Comparison of ENCODE assay signal across 8 cellular contexts in genomic region chr11:31958086-31958735, GRCh38.
A peak's percentile ranks its signal among the peaks of the same experiment; 100 is the strongest.
DNase-seq lines count a peak whose midpoint lies in the region; ATAC-seq and TF ChIP-seq lines count a peak whose summit lies in the region.

No MANE protein-coding gene starts in this region.

- no peaks in the 10 kb centered on the region for H3K9me3 ChIP-seq in heart left ventricle

- H3K27me3 ChIP-seq in BJ (ENCODE audit: control insufficient read depth, insufficient read depth, low read length) (no peaks in the 10 kb centered on the region), heart left ventricle (no peaks in the 10 kb centered on the region)

- TF ChIP-seq POLR2A in heart left ventricle (IDR thresholded peaks at IDR 0.05): no peak

- no peak overlapping the region for H3K4me3 Mint-ChIP-seq in activated naive CD8-positive, alpha-beta T cell treated with anti-CD3 and anti-CD28 coated beads for 36 hours

- POLR2A ChIA-PET in BJ (lab: Charles Lee): interaction anchor here (0.6 kb wide), 1 partner anchor 563 kb away, joined by 3 read pairs; no protein-coding TSS in a partner anchor

- peaks cover 3% of the 10 kb centered on the region for H3K4me1 Mint-ChIP-seq in activated naive CD8-positive, alpha-beta T cell treated with anti-CD3 and anti-CD28 coated beads for 36 hours

- H3K4me1 ChIP-seq in heart left ventricle: peaks cover 0 to 5% (median 0%) of the 10 kb centered on the region in 12 donors

- intact Hi-C loops in heart left ventricle (cut with DNase I): loop anchor here (2.0 to 10.0 kb wide), 8 partner anchors 313 to 851 kb away; no protein-coding TSS in a partner anchor

- ATAC-seq in GM19023 (IDR thresholded peaks at IDR 0.05; ENCODE audit: unreplicated experiment) (peak; percentile 83), HG03103 (IDR thresholded peaks at IDR 0.05; ENCODE audit: low read depth, unreplicated experiment) (peak; percentile 77), heart left ventricle (peak; percentile 74 to 92 (median 81))

- 20 to 30% (median 24%) methylated on average over 14 to 15 of the region's 15 CpGs for WGBS in heart left ventricle, 4 donors

- no peak overlapping the region for H3K27ac ChIP-seq in heart left ventricle

- TF ChIP-seq CTCF in BJ (IDR thresholded peaks at IDR 0.05; ENCODE audit: insufficient read depth, low read depth, low read length) (peak; percentile 87), heart left ventricle (IDR thresholded peaks at IDR 0.05) (peak; percentile 64 to 86 (median 78))

- no peak overlapping the region for H3K4me3 ChIP-seq in BJ (ENCODE audit: low read depth, low read length)
- no peak overlapping the region for H3K4me3 ChIP-seq in heart left ventricle

- no peaks in the 10 kb centered on the region for H3K36me3 Mint-ChIP-seq in activated naive CD8-positive, alpha-beta T cell treated with anti-CD3 and anti-CD28 coated beads for 36 hours

- H3K27me3 Mint-ChIP-seq in activated naive CD8-positive, alpha-beta T cell treated with anti-CD3 and anti-CD28 coated beads for 36 hours: no peaks in the 10 kb centered on the region

- CTCF ChIA-PET in BJ (lab: Yijun Ruan, JAX): interaction anchor here (0.6 to 4.3 kb wide), 37 partner anchors 8 to 720 kb away, joined by 3 to 21 read pairs (median 4); partner anchors contain the start of genes DCDC1 and DNAJC24

- no peaks in the 10 kb centered on the region for H3K9me3 Mint-ChIP-seq in activated naive CD8-positive, alpha-beta T cell treated with anti-CD3 and anti-CD28 coated beads for 36 hours

- H3K27ac Mint-ChIP-seq in activated naive CD8-positive, alpha-beta T cell treated with anti-CD3 and anti-CD28 coated beads for 36 hours: no peak overlapping the region

- H3K36me3 ChIP-seq in BJ (ENCODE audit: control insufficient read depth, insufficient read depth, low read length) (no peaks in the 10 kb centered on the region), heart left ventricle (no peaks in the 10 kb centered on the region)

- DNase-seq in BJ (ENCODE audit: low read depth) (no peak), RPMI8226 (peak; percentile 49), heart left ventricle (peak; percentile 60 to 82 (median 63)), putamen (ENCODE audit: low spot score) (peak; percentile 21), NCI-H1092 (lab: John Stamatoyannopoulos, UW) (no peak)
- DNase-seq in activated naive CD8-positive, alpha-beta T cell treated with anti-CD3 and anti-CD28 coated beads for 36 hours: peak; percentile 60

Comparison
In these comparisons a context has a peak if more than half of its experiments do, and no peak if none do; other contexts are left out.
1. DNase-seq: peak in RPMI8226 (single experiment), activated naive CD8-positive, alpha-beta T cell treated with anti-CD3 and anti-CD28 coated beads for 36 hours (single experiment), heart left ventricle (5 of 5) and putamen (single experiment); none in BJ (single experiment) and NCI-H1092 (single experiment).
2. Peak in every context shown above with its lines, with median percentiles within 50 percentile points of each other: ATAC-seq.